ENCODE assay signal across 8 cellular contexts in the genomic region with DNA sequence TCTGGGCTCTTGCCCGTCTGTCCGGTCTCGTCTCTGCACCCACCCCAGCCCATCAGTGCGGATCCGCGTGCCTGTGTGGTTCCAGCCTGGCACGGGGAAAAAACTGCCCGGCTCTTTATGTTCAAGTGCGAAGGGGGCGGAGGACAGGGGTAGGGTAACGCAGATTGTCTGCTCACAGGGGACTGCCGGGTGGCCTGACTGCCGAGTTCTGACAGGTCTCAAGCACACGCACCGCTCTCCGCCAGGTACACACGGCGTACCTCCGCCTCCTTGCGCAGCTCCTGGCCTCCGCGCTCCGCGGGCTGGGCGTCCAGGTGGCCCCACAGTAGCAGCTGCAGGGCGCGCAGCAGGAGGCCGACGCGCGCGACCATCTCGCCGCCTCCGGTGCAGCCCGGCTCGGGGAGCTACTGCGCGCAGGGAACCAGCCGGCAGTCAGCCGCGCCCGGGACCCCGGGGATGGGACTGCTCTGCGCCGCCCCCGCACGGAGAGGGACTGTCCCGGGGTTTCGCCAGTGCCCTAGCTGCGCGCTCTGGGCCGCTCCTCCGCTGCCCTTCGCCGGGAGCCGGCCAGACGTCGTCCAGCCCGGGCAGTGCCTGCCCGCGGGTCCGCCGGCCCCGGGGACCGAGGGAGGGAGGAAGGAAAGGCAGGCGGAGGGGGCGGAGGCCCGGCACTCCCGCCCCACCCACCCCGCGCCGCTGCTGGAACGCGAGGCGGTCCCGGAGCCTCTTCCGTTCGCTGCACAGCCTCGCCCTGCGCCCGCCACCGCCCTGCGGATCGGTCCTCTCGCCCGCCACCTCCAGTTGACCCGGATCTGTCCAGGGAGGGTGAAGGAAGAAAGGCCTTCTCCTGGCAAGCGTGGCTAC. TPM values are rescaled to one million over a fixed set of nuclear protein-coding genes. Genes with fewer than 3 reads are reported as not detected.
DNase-seq lines count a peak whose midpoint lies in the region; ATAC-seq and TF ChIP-seq lines count a peak whose summit lies in the region.

A gene with protein sequence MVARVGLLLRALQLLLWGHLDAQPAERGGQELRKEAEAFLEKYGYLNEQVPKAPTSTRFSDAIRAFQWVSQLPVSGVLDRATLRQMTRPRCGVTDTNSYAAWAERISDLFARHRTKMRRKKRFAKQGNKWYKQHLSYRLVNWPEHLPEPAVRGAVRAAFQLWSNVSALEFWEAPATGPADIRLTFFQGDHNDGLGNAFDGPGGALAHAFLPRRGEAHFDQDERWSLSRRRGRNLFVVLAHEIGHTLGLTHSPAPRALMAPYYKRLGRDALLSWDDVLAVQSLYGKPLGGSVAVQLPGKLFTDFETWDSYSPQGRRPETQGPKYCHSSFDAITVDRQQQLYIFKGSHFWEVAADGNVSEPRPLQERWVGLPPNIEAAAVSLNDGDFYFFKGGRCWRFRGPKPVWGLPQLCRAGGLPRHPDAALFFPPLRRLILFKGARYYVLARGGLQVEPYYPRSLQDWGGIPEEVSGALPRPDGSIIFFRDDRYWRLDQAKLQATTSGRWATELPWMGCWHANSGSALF (minus strand): TSS at position 635 of the 864 bp plus-strand sequence. CDS start 264 bp downstream, at position 371.

- peak within 1 kb of the TSS; percentile 55; the same call in 1 of the 2 replicates for H3K9ac ChIP-seq in ES-I3 (ENCODE audit: low read depth, low read length)

- no peaks in the 10 kb centered on the region for H3K36me3 ChIP-seq in ES-I3 (ENCODE audit: insufficient read depth, low read length)
- no peaks in the 10 kb centered on the region for H3K36me3 ChIP-seq in osteoblast (ENCODE audit: insufficient read depth, low read length)

- H3K9me3 ChIP-seq in ES-I3 (ENCODE audit: control insufficient read depth, insufficient read depth, low read length) (no peaks in the 10 kb centered on the region), osteoblast (ENCODE audit: low read depth, low read length) (no peaks in the 10 kb centered on the region)

- H3K79me2 ChIP-seq in osteoblast (ENCODE audit: insufficient read depth, low read length) = no peaks in the 10 kb centered on the region

- H3K27me3 ChIP-seq in osteoblast (ENCODE audit: insufficient read depth, low read length) = peaks cover 67% of the 10 kb centered on the region

- H3K4me2 ChIP-seq in osteoblast (ENCODE audit: insufficient read depth, low read length) = peak within 1 kb of the TSS; percentile 78

- H3K27ac ChIP-seq in osteoblast (ENCODE audit: low read depth, low read length) = no peak within 1 kb of the TSS

- DNase-seq in NCI-H460 (ENCODE audit: extremely low read depth, low read depth) = peak; percentile 33
- peak; percentile 23 for DNase-seq in activated gamma-delta T cell (lab: John Stamatoyannopoulos, UW)
- DNase-seq in glomerular visceral epithelial cell (ENCODE audit: extremely low spot score) = peak; percentile 29
- DNase-seq in osteoblast (ENCODE audit: insufficient read length, low spot score, missing footprints) = peak; percentile 80
- no peak for DNase-seq in 8988T

- H3K4me1 ChIP-seq in ES-I3 (ENCODE audit: insufficient read depth, low read length) = peaks cover 3% of the 10 kb centered on the region; the same call in 1 of the 2 replicates
- H3K4me1 ChIP-seq in osteoblast (ENCODE audit: insufficient read depth, low read length) = peaks cover 9% of the 10 kb centered on the region

- H2AFZ ChIP-seq in osteoblast (ENCODE audit: low read length) = peak within 1 kb of the TSS; percentile 72

- no peak for TF ChIP-seq CTCF in osteoblast (IDR thresholded peaks at IDR 0.05; ENCODE audit: extremely low read depth, low read depth, low read length)

- ATAC-seq in HG03097 (IDR thresholded peaks at IDR 0.05; ENCODE audit: low FRiP score, unreplicated experiment) (no peak), GM21526 (IDR thresholded peaks at IDR 0.05; ENCODE audit: low FRiP score, unreplicated experiment) (no peak)

- H4K20me1 ChIP-seq in osteoblast (ENCODE audit: insufficient read depth, low read length) = no peaks in the 10 kb centered on the region

- H3K4me3 ChIP-seq in osteoblast (ENCODE audit: insufficient read depth, low read length) = peak within 1 kb of the TSS; percentile 58

RNA-seq across cellular contexts. Expression of the gene that starts here (rescaled TPM):
- 0.12 TPM in 1 of 2 replicates, not detected in the other for total RNA-seq in NCI-H460 (2014; rRNA removed; shearing (Covaris generic))
- polyA plus RNA-seq in NCI-H460 (2014; cell fraction: nucleus; rRNA removed) = not detected in 2 replicates
- 1.2 and 1.8 TPM in 2 replicates for total RNA-seq in osteoblast

Comparison
In these comparisons a context has a peak if more than half of its experiments do, and no peak if none do; other contexts are left out.
1. Peak in DNase-seq in NCI-H460; RNA of the gene not detected or under 1 TPM.